In the genomic region with DNA sequence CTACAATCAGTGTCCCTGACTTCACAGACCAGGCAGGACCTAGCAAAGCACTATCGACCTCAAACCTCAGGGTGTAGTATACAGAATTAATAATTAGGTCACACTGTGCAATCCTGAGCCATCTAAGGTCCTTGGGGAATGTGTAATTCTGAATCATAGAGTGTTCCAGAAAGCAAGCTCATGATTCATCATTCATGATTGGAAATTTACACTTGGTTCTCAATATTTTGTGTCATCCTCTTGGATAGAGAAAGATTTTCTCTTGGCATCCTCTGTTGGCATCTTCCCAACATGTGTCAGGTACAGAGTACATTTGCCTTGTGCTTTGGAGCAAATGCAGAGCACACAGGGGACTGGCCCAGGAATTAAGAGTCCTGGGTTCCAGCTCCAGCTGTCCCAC, we compare ENCODE assay signal across 18 cellular contexts.
DNase-seq lines count a peak whose midpoint lies in the region; ATAC-seq and TF ChIP-seq lines count a peak whose summit lies in the region.
"Had no signal": no experiment of that assay in that cellular context is flagged by ENCODE, and none has a peak within 500 bp of the region (broad histone marks: within the 10 kb centered on the region; RNA-seq: fewer than 3 reads in every experiment).

No MANE protein-coding gene starts in this region.

- H3K27ac ChIP-seq in lower lobe of right lung = no peak overlapping the region
- H3K27ac ChIP-seq: coronary artery, neural progenitor cell, PC-9, upper lobe of right lung had no signal

- H3K4me1 ChIP-seq in adipocyte (ENCODE audit: control insufficient read depth, insufficient read depth, low read length) (peaks cover 60% of the 10 kb centered on the region), lower lobe of right lung (peaks cover 13% of the 10 kb centered on the region)
- H3K4me1 ChIP-seq: neural progenitor cell had no signal

- H3K9me3 ChIP-seq in adipocyte (ENCODE audit: control insufficient read depth, low read length) (no peaks in the 10 kb centered on the region), lower lobe of right lung (no peaks in the 10 kb centered on the region)
- H3K9me3 ChIP-seq: upper lobe of right lung had no signal

- ATAC-seq in lower lobe of right lung (no peak), HG03442 (IDR thresholded peaks at IDR 0.05; ENCODE audit: unreplicated experiment) (no peak)
- ATAC-seq: left colon, upper lobe of right lung had no signal

- H3K36me3 ChIP-seq in adipocyte (ENCODE audit: control insufficient read depth, insufficient read depth, low read length, severe bottlenecking) (no peaks in the 10 kb centered on the region), lower lobe of right lung (no peaks in the 10 kb centered on the region)
- H3K36me3 ChIP-seq: neural progenitor cell, upper lobe of right lung had no signal

- H3K27me3 ChIP-seq in adipocyte (replicated peaks; ENCODE audit: control insufficient read depth, insufficient read depth, low read length) (no peaks in the 10 kb centered on the region), lower lobe of right lung (ENCODE audit: low read depth) (no peaks in the 10 kb centered on the region)
- H3K27me3 ChIP-seq: upper lobe of right lung had no signal

- intact Hi-C loops in lower lobe of right lung (cut with DNase I) = no loop called here

- DNase-seq in HCEC 1CT (peak; percentile 89), adipocyte (ENCODE audit: low read depth) (peak; percentile 21), fibroblast of the aortic adventitia (ENCODE audit: low read depth) (peak; percentile 86), skeletal muscle cell (ENCODE audit: low read depth) (peak; percentile 85), lower lobe of right lung (no peak), dedifferentiated amniotic fluid mesenchymal stem cell (ENCODE audit: extremely low spot score) (no peak)
- no peak for DNase-seq in activated CD4-positive, CD25-positive, alpha-beta regulatory T cell treated with anti-CD3 and anti-CD28 coated beads, Interleukin-2, amount 50 U/mL, for 72 hours
- DNase-seq: activated CD4-positive, alpha-beta memory T cell treated with anti-CD3 and anti-CD28 coated beads for 36 hours; activated naive CD4-positive, alpha-beta T cell treated with Interleukin-2 at 50 U/mL for 16 hours; H7; left colon; MV-4-11; T-helper 9 cell; upper lobe of right lung had no signal

- no peak overlapping the region for H3K4me3 ChIP-seq in adipocyte (ENCODE audit: low read length)
- H3K4me3 ChIP-seq in fibroblast of the aortic adventitia (ENCODE audit: low read depth, low read length) = no peak overlapping the region
- H3K4me3 ChIP-seq in skeletal muscle cell (ENCODE audit: low read depth, low read length) = no peak overlapping the region
- H3K4me3 ChIP-seq in lower lobe of right lung = no peak overlapping the region
- H3K4me3 ChIP-seq: coronary artery, neural progenitor cell, PC-9, upper lobe of right lung had no signal

- TF ChIP-seq CTCF in fibroblast of the aortic adventitia (IDR thresholded peaks at IDR 0.05; ENCODE audit: insufficient read depth, low read length) (no peak), lower lobe of right lung (IDR thresholded peaks at IDR 0.05) (no peak)

- peak overlapping the region; percentile 25 for H3K9ac ChIP-seq in adipocyte (ENCODE audit: low read length)
- H3K9ac ChIP-seq: neural progenitor cell had no signal

Comparison
In these comparisons a context has a peak if more than half of its experiments do, and no peak if none do; other contexts are left out.
1. DNase-seq: peak in HCEC 1CT (single experiment), adipocyte (single experiment), fibroblast of the aortic adventitia (single experiment) and skeletal muscle cell (single experiment); none in lower lobe of right lung (single experiment), activated CD4-positive, CD25-positive, alpha-beta regulatory T cell treated with anti-CD3 and anti-CD28 coated beads, Interleukin-2, amount 50 U/mL, for 72 hours (single experiment) and dedifferentiated amniotic fluid mesenchymal stem cell (single experiment).